Comparison of ENCODE assay signal across 21 cellular contexts in genomic region chr2:8753609-8754008, GRCh38.
DNase-seq lines count a peak whose midpoint lies in the region; ATAC-seq and TF ChIP-seq lines count a peak whose summit lies in the region.
"Had no signal": no experiment of that assay in that cellular context is flagged by ENCODE, and none has a peak within 500 bp of the region (broad histone marks: within the 10 kb centered on the region; RNA-seq: fewer than 3 reads in every experiment).

No MANE protein-coding gene starts in this region.

- H3K9me3 ChIP-seq in A673 (ENCODE audit: low read depth, low read length, poor library complexity, severe bottlenecking) (peaks cover 15% of the 10 kb centered on the region), endodermal cell (ENCODE audit: control insufficient read depth, low read length) (peaks cover 14% of the 10 kb centered on the region), neuronal stem cell (replicated peaks in 1 of 2; ENCODE audit: control insufficient read depth in 2 of 2, insufficient read depth in 1 of 2, low read depth in 1 of 2, low read length in 2 of 2) (peaks cover 5 to 19% of the 10 kb centered on the region in 2 donors)
- H3K9me3 ChIP-seq: neutrophil, sigmoid colon had no signal

- H3K36me3 ChIP-seq in A673 (ENCODE audit: insufficient read depth, low read length, poor library complexity, severe bottlenecking) (peaks cover 9% of the 10 kb centered on the region), endodermal cell (ENCODE audit: control insufficient read depth, insufficient read depth, low read length) (peaks cover 51% of the 10 kb centered on the region), neuronal stem cell (replicated peaks in 1 of 2; ENCODE audit: control insufficient read depth in 2 of 2, insufficient read depth in 2 of 2, low read length in 2 of 2) (peaks cover 3 to 44% of the 10 kb centered on the region in 2 donors)

- intact Hi-C loops in A673 (cut with micrococcal nuclease; ENCODE audit: unreplicated experiment): loop anchor here (10.0 kb wide), 1 partner anchor 359 kb away; no protein-coding TSS in a partner anchor

- peaks cover 14% of the 10 kb centered on the region for H3K9me3 Mint-ChIP-seq in endodermal cell
- H3K9me3 Mint-ChIP-seq in effector memory CD8-positive, alpha-beta T cell: no peaks in the 10 kb centered on the region

- no peak overlapping the region for H2BK12ac ChIP-seq in neuronal stem cell (ENCODE audit: low read length)

- peak; percentile 61 for ATAC-seq in GM18511 (IDR thresholded peaks at IDR 0.05; ENCODE audit: unreplicated experiment)
- ATAC-seq in effector memory CD8-positive, alpha-beta T cell (replicated peaks): no peak
- ATAC-seq: activated T-cell treated with anti-CD3 and anti-CD28 coated beads, Interleukin-2, amount 50 U/mL, for 4 hours had no signal

- no peak overlapping the region for H3K27ac ChIP-seq in A673 (ENCODE audit: low read depth, low read length, poor library complexity, severe bottlenecking)
- peak overlapping the region; percentile 44 for H3K27ac ChIP-seq in endodermal cell (ENCODE audit: low read depth, low read length)
- H3K27ac ChIP-seq in neuronal stem cell (replicated peaks; ENCODE audit: low read length): no peak overlapping the region
- H3K27ac ChIP-seq: hepatocyte, neutrophil, PC-9 had no signal

- H3K27ac Mint-ChIP-seq in endodermal cell: no peak overlapping the region
- no peak overlapping the region for H3K27ac Mint-ChIP-seq in effector memory CD8-positive, alpha-beta T cell
- H3K27ac Mint-ChIP-seq: activated naive CD4-positive, alpha-beta T cell treated with anti-CD3 and anti-CD28 coated beads, Interleukin-2, amount 50 U/mL, for 24 hours had no signal

- H2BK5ac ChIP-seq in neuronal stem cell (ENCODE audit: low read length): no peak overlapping the region

- H3K4ac ChIP-seq in neuronal stem cell (ENCODE audit: low read length): no peak overlapping the region

- H3K4me1 Mint-ChIP-seq in endodermal cell: no peaks in the 10 kb centered on the region
- no peaks in the 10 kb centered on the region for H3K4me1 Mint-ChIP-seq in effector memory CD8-positive, alpha-beta T cell (ENCODE audit: low read depth in 2 of 2)

- TF ChIP-seq CTCF in A673 (conservative IDR thresholded peaks at IDR 0.05; ENCODE audit: low read depth, low read length) (no peak), endodermal cell (conservative IDR thresholded peaks at IDR 0.05) (no peak)

- H3K18ac ChIP-seq in neuronal stem cell (ENCODE audit: low read length): no peak overlapping the region

- H3K79me1 ChIP-seq in neuronal stem cell (ENCODE audit: low read depth, low read length): no peaks in the 10 kb centered on the region

- no peak overlapping the region for H3K14ac ChIP-seq in neuronal stem cell (ENCODE audit: low read length)

- DNase-seq in A673 (ENCODE audit: low spot score) (peak; percentile 24), NCI-H2081 treated with DMSO at 0.1 percent for 48 hours (lab: John Stamatoyannopoulos, UW) (peak; percentile 60), endodermal cell (no peak), inferior parietal cortex (ENCODE audit: extremely low spot score) (no peak), neuronal stem cell (ENCODE audit: low spot score) (no peak), SK-N-DZ (ENCODE audit: low spot score) (no peak)
- no peak for DNase-seq in effector memory CD8-positive, alpha-beta T cell
- DNase-seq: activated CD4-positive, alpha-beta T cell treated with anti-CD3 and anti-CD28 coated beads, Interleukin-2, amount 50 U/mL, for 48 hours; activated T-cell treated with anti-CD3 and anti-CD28 coated beads, Interleukin-2, amount 50 U/mL, for 4 hours; Calu3; effector memory CD4-positive, alpha-beta T cell; GDM1; HCEC 1CT; PC-9; sigmoid colon; stimulated activated CD4-positive, alpha-beta T cell treated with anti-CD3 and anti-CD28 coated beads, Interleukin-2, amount 100 ng/mL, for 24 hours; SW 1271 had no signal

- H3K27me3 ChIP-seq in A673 (replicated peaks; ENCODE audit: insufficient read depth, low read depth, low read length, poor library complexity): no peaks in the 10 kb centered on the region
- no peaks in the 10 kb centered on the region for H3K27me3 ChIP-seq in endodermal cell (ENCODE audit: control insufficient read depth, insufficient read depth, low read length, poor library complexity, severe bottlenecking)
- H3K27me3 ChIP-seq in neuronal stem cell (ENCODE audit: control insufficient read depth in 3 of 3, insufficient read depth in 3 of 3, low read depth in 1 of 3, low read length in 3 of 3): no peaks in the 10 kb centered on the region
- H3K27me3 ChIP-seq: hepatocyte, neutrophil, sigmoid colon had no signal

- no peak overlapping the region for H2AK5ac ChIP-seq in neuronal stem cell (ENCODE audit: low read depth, low read length)

- H2BK120ac ChIP-seq in neuronal stem cell (ENCODE audit: low read depth, low read length): no peak overlapping the region

- no peak overlapping the region for H3K4me3 ChIP-seq in A673 (ENCODE audit: low read depth, low read length, poor library complexity, severe bottlenecking)
- H3K4me3 ChIP-seq in endodermal cell (ENCODE audit: low read length): no peak overlapping the region
- no peak overlapping the region for H3K4me3 ChIP-seq in neuronal stem cell (ENCODE audit: low read length in 2 of 2)
- H3K4me3 ChIP-seq: hepatocyte, PC-9, sigmoid colon had no signal

- no peak overlapping the region for H4K91ac ChIP-seq in neuronal stem cell (ENCODE audit: low read depth, low read length, poor library complexity)

- H4K8ac ChIP-seq in neuronal stem cell (ENCODE audit: low read depth, low read length): no peak overlapping the region

- H3K4me1 ChIP-seq in A673 (ENCODE audit: insufficient read depth, low read length, poor library complexity, severe bottlenecking) (peaks cover 14% of the 10 kb centered on the region), endodermal cell (ENCODE audit: control insufficient read depth, insufficient read depth, low read length) (no peaks in the 10 kb centered on the region), neuronal stem cell (ENCODE audit: control insufficient read depth in 2 of 2, insufficient read depth in 1 of 2, low read depth in 1 of 2, low read length in 2 of 2) (peaks cover 0 to 4% of the 10 kb centered on the region in 2 donors)

- H3K9ac ChIP-seq in endodermal cell (ENCODE audit: extremely low read depth, low read length, poor library complexity, severe bottlenecking) (no peak overlapping the region), neuronal stem cell (ENCODE audit: low read depth, low read length, poor library complexity) (no peak overlapping the region)

- 88% methylated on average over 3 of the region's 3 CpGs; no CpG with 5 or more reads in 1 of the 2 experiments for WGBS in endodermal cell (ENCODE audit: insufficient coverage in 1 of 2, insufficient read length in 1 of 2), 2 experiments
- no CpG with 5 or more reads among the region's 3 CpGs for WGBS in neuronal stem cell (ENCODE audit: extremely low coverage in 2 of 2, insufficient read length in 2 of 2, insufficient replicate concordance in 1 of 2), 2 donors

- no peaks in the 10 kb centered on the region for H3K27me3 Mint-ChIP-seq in endodermal cell (ENCODE audit: insufficient read depth)
- no peaks in the 10 kb centered on the region for H3K27me3 Mint-ChIP-seq in effector memory CD8-positive, alpha-beta T cell
- H3K27me3 Mint-ChIP-seq: activated naive CD4-positive, alpha-beta T cell treated with anti-CD3 and anti-CD28 coated beads, Interleukin-2, amount 50 U/mL, for 24 hours had no signal

- no peak overlapping the region for H3K4me2 ChIP-seq in neuronal stem cell (ENCODE audit: insufficient read depth, low read length, poor library complexity, severe bottlenecking)
- H3K4me2 ChIP-seq: hepatocyte, PC-9 had no signal

- H2AFZ ChIP-seq in neuronal stem cell (ENCODE audit: low read length): no peak overlapping the region
- H2AFZ ChIP-seq: hepatocyte, PC-9 had no signal

- POLR2A ChIA-PET in A673 (lab: Charles Lee; ENCODE audit: low non-redundant PET): no interaction called here

- CTCF ChIA-PET in A673 (lab: Charles Lee): no interaction called here

- no peak overlapping the region for H3K4me3 Mint-ChIP-seq in endodermal cell
- H3K4me3 Mint-ChIP-seq in effector memory CD8-positive, alpha-beta T cell: no peak overlapping the region
- H3K4me3 Mint-ChIP-seq: activated naive CD4-positive, alpha-beta T cell treated with anti-CD3 and anti-CD28 coated beads, Interleukin-2, amount 50 U/mL, for 24 hours; activated T-cell treated with anti-CD3 and anti-CD28 coated beads, Interleukin-2, amount 50 U/mL, for 4 hours had no signal

- H2BK15ac ChIP-seq in neuronal stem cell (ENCODE audit: low read length): no peak overlapping the region

- H3K36me3 Mint-ChIP-seq in endodermal cell (ENCODE audit: low read depth): peaks cover 36% of the 10 kb centered on the region
- H3K36me3 Mint-ChIP-seq in effector memory CD8-positive, alpha-beta T cell (ENCODE audit: insufficient read depth): peaks cover 23% of the 10 kb centered on the region

- no TSS peak for BruUV-seq in A673 (replicated peaks; lab: Mats Ljungman, UMichigan)

- no peak overlapping the region for H3K23ac ChIP-seq in neuronal stem cell (ENCODE audit: low read depth, low read length, poor library complexity)

Comparison
In these comparisons a context has a peak if more than half of its experiments do, and no peak if none do; other contexts are left out.
1. DNase-seq: peak in A673 (single experiment) and NCI-H2081 treated with DMSO at 0.1 percent for 48 hours (single experiment); none in endodermal cell (single experiment), inferior parietal cortex (single experiment), neuronal stem cell (single experiment), effector memory CD8-positive, alpha-beta T cell (0 of 3) and SK-N-DZ (single experiment).